Comparison of ENCODE assay signal across 8 cellular contexts in the genomic region with DNA sequence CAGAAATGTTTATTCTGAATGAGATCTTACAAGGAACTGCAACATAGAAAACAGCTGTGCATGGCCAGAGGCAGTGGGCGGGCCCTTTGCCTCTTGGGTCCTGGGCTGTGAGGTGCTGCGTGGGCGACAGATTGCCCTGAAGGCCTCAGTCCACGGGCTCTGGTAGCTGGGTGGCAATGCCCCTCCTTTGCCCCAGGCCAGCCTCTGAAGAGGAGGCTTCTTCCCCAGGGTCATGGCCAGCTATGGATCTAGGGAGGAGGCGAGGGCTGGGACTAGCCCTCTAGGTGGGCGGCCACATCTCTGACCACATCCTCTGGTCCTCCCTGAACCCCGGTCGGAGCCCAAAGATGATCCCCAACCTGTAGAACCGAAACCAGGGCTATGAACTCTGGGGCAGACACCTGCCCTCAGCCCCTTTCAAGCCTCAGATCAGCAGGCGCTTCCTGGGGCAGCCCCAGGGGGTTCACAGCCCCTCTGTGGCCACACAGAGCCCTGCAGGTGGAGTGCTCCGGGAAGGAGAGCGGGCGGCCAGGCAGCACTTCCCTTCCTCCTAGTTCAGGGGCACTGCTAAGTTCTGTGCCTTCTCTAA. TPM values are rescaled to one million over a fixed set of nuclear protein-coding genes. Genes with fewer than 3 reads are reported as not detected.
DNase-seq lines count a peak whose midpoint lies in the region; ATAC-seq and TF ChIP-seq lines count a peak whose summit lies in the region.

No MANE protein-coding gene starts in this region.

- DNase-seq in AG08395 (ENCODE audit: low spot score) (peak; percentile 28), T-helper 2 cell (peak in 4 of 5 experiments; percentile 38 to 72 (median 56)), germinal center (ENCODE audit: low spot score) (peak; percentile 85), upper lobe of right lung (no peak), cerebellum (ENCODE audit: low spot score) (no peak), DMS53 (lab: John Stamatoyannopoulos, UW) (no peak)

- ATAC-seq in GM18873 (IDR thresholded peaks at IDR 0.05; ENCODE audit: low FRiP score, unreplicated experiment) (peak; percentile 63), HG02973 (IDR thresholded peaks at IDR 0.05; ENCODE audit: unreplicated experiment) (peak; percentile 56), upper lobe of right lung (no peak)

- no peaks in the 10 kb centered on the region for H3K9me3 ChIP-seq in upper lobe of right lung

- H3K4me1 ChIP-seq in upper lobe of right lung = peaks cover 72% of the 10 kb centered on the region

- peak overlapping the region; percentile 44 for H3K27ac ChIP-seq in upper lobe of right lung

- H3K4me3 ChIP-seq in upper lobe of right lung = no peak overlapping the region

- peaks cover 16% of the 10 kb centered on the region for H3K36me3 ChIP-seq in upper lobe of right lung

- no peaks in the 10 kb centered on the region for H3K27me3 ChIP-seq in upper lobe of right lung

- intact Hi-C loops in upper lobe of right lung (cut with DNase I) = no loop called here

- no peak for TF ChIP-seq CTCF in upper lobe of right lung (IDR thresholded peaks at IDR 0.05)

RNA-seq across cellular contexts. Expression of a gene that starts 6.6 kb away (rescaled TPM):
- total RNA-seq in upper lobe of right lung = 20.9 TPM
- 1.4 TPM for total RNA-seq in cerebellum

RNA-seq across cellular contexts. Expression of a gene that starts 27.3 kb away (rescaled TPM):
- total RNA-seq in upper lobe of right lung (94.6 TPM), cerebellum (34.0 TPM)

RNA-seq across cellular contexts. Expression of a gene that starts 40.7 kb away (rescaled TPM):
- total RNA-seq in upper lobe of right lung = 22.5 TPM
- total RNA-seq in cerebellum = 13.2 TPM

RNA-seq across cellular contexts. Expression of a gene that starts 48.1 kb away (rescaled TPM):
- total RNA-seq in upper lobe of right lung = 28.9 TPM
- 10.1 TPM for total RNA-seq in cerebellum

Comparison
In these comparisons a context has a peak if more than half of its experiments do, and no peak if none do; other contexts are left out.
1. DNase-seq: peak in AG08395 (single experiment), T-helper 2 cell (4 of 5) and germinal center (single experiment); none in upper lobe of right lung (single experiment), cerebellum (single experiment) and DMS53 (single experiment).